20 cellular contexts compared by ENCODE assay signal in genomic region chr16:12225282-12225681, GRCh38.
DNase-seq lines count a peak whose midpoint lies in the region; ATAC-seq, FAIRE-seq and TF ChIP-seq lines count a peak whose summit lies in the region.
"Had no signal": no experiment of that assay in that cellular context is flagged by ENCODE, and none has a peak within 500 bp of the region (broad histone marks: within the 10 kb centered on the region; RNA-seq: fewer than 3 reads in every experiment).

No MANE protein-coding gene starts in this region.

- no peak for TF ChIP-seq RAD21 in GM12878 (IDR thresholded peaks at IDR 0.05; ENCODE audit: insufficient read depth, low read depth, low read length)

- H3K27ac Mint-ChIP-seq in memory B cell (peak overlapping the region; percentile 33), Calu3 (ENCODE audit: unreplicated experiment) (no peak overlapping the region)
- H3K27ac Mint-ChIP-seq in activated naive CD4-positive, alpha-beta T cell treated with anti-CD3 and anti-CD28 coated beads, Interleukin-2, amount 10 ng/mL, durations not matched to agents 7 days and 5 days = no peak overlapping the region
- H3K27ac Mint-ChIP-seq: GM23338, HFFc6 had no signal

- H3K9ac ChIP-seq in BLaER1 = no peak overlapping the region
- no peak overlapping the region for H3K9ac ChIP-seq in GM12878 (ENCODE audit: control insufficient read depth, insufficient read depth, low read length)
- H3K9ac ChIP-seq: BLaER1 treated with 17β-estradiol and CSF1 and Interleukin-3, amounts not matched to agents 10 nM and 100 nM; KMS-11 had no signal

- no peaks in the 10 kb centered on the region for H3K79me2 ChIP-seq in GM12878 (ENCODE audit: control insufficient read depth, insufficient read depth, low read length)

- H3K4me3 ChIP-seq in BLaER1 (no peak overlapping the region), GM12865 (ENCODE audit: low read depth, low read length) (no peak overlapping the region), GM12878 (no peak overlapping the region)
- H3K4me3 ChIP-seq: BLaER1 treated with 17β-estradiol and CSF1 and Interleukin-3, amounts not matched to agents 10 nM and 100 nM; GM23338 had no signal

- RAD21 ChIA-PET in GM12878 (lab: Charles Lee; ENCODE audit: unreplicated experiment) = no interaction called here

- H3K4me1 ChIP-seq in BLaER1 (peaks cover 48% of the 10 kb centered on the region), GM12878 (ENCODE audit: control insufficient read depth, insufficient read depth, low read length) (no peaks in the 10 kb centered on the region; the same call in 1 of the 2 replicates)

- intact Hi-C loops in GM12878 (cut with micrococcal nuclease; ENCODE audit: unreplicated experiment) (no loop called here), left ventricle myocardium superior (cut with micrococcal nuclease) (no loop called here), Calu3 (cut with micrococcal nuclease; ENCODE audit: unreplicated experiment) (no loop called here)

- no peak for FAIRE-seq in GM12878 (lab: Jason Lieb, UNC)
- FAIRE-seq: GM12892, GM18507, H54 had no signal

- no peak overlapping the region for H2AFZ ChIP-seq in GM12878 (ENCODE audit: control insufficient read depth, low read depth, low read length)
- H2AFZ ChIP-seq: GM23338 had no signal

- H3K36me3 Mint-ChIP-seq in memory B cell (peaks cover 15% of the 10 kb centered on the region), Calu3 (ENCODE audit: insufficient read depth, unreplicated experiment) (no peaks in the 10 kb centered on the region)
- H3K36me3 Mint-ChIP-seq in activated naive CD4-positive, alpha-beta T cell treated with anti-CD3 and anti-CD28 coated beads, Interleukin-2, amount 10 ng/mL, durations not matched to agents 7 days and 5 days = no peaks in the 10 kb centered on the region

- CTCF ChIA-PET in GM12878 (lab: Yijun Ruan, JAX) (interaction anchor here (0.6 to 0.9 kb wide), 2 partner anchors 67 to 182 kb away, joined by 3 read pairs; no protein-coding TSS in a partner anchor), Calu3 (lab: Charles Lee) (no interaction called here)
- CTCF ChIA-PET in activated naive CD4-positive, alpha-beta T cell treated with anti-CD3 and anti-CD28 coated beads, Interleukin-2, amount 10 ng/mL, durations not matched to agents 7 days and 5 days (lab: Charles Lee) = no interaction called here

- H3K9me3 Mint-ChIP-seq in memory B cell (no peaks in the 10 kb centered on the region), Calu3 (ENCODE audit: low read depth, unreplicated experiment) (no peaks in the 10 kb centered on the region)
- no peaks in the 10 kb centered on the region for H3K9me3 Mint-ChIP-seq in activated naive CD4-positive, alpha-beta T cell treated with anti-CD3 and anti-CD28 coated beads, Interleukin-2, amount 10 ng/mL, durations not matched to agents 7 days and 5 days
- H3K9me3 Mint-ChIP-seq: GM23338, HFFc6 had no signal

- H3K4me1 Mint-ChIP-seq in memory B cell (peaks cover 20% of the 10 kb centered on the region), Calu3 (ENCODE audit: low read depth, unreplicated experiment) (peaks cover 25% of the 10 kb centered on the region)
- peaks cover 4% of the 10 kb centered on the region for H3K4me1 Mint-ChIP-seq in activated naive CD4-positive, alpha-beta T cell treated with anti-CD3 and anti-CD28 coated beads, Interleukin-2, amount 10 ng/mL, durations not matched to agents 7 days and 5 days

- H3K27me3 ChIP-seq in BLaER1 (no peaks in the 10 kb centered on the region), GM12878 (replicated peaks in 1 of 2; ENCODE audit: control insufficient read depth in 2 of 2, insufficient read depth in 2 of 2, low read length in 1 of 2) (no peaks in the 10 kb centered on the region)
- H3K27me3 ChIP-seq: BLaER1 treated with 17β-estradiol and CSF1 and Interleukin-3, amounts not matched to agents 10 nM and 100 nM had no signal

- no peaks in the 10 kb centered on the region for H3K27me3 Mint-ChIP-seq in memory B cell
- H3K27me3 Mint-ChIP-seq in activated naive CD4-positive, alpha-beta T cell treated with anti-CD3 and anti-CD28 coated beads, Interleukin-2, amount 10 ng/mL, durations not matched to agents 7 days and 5 days = no peaks in the 10 kb centered on the region
- H3K27me3 Mint-ChIP-seq in Calu3 (ENCODE audit: unreplicated experiment) = no peaks in the 10 kb centered on the region

- H3K9me3 ChIP-seq in BLaER1 (no peaks in the 10 kb centered on the region), GM12878 (replicated peaks; ENCODE audit: control insufficient read depth, insufficient read depth, low read length) (no peaks in the 10 kb centered on the region)
- H3K9me3 ChIP-seq: BLaER1 treated with 17β-estradiol and CSF1 and Interleukin-3, amounts not matched to agents 10 nM and 100 nM had no signal

- TF ChIP-seq EP300 in GM12878 (IDR thresholded peaks at IDR 0.05; ENCODE audit: borderline replicate concordance in 1 of 2, control insufficient read depth in 1 of 2, low read depth in 2 of 2, low read length in 2 of 2) = no peak

- POLR2A ChIA-PET in GM12878 (lab: Charles Lee) = interaction anchor here (0.6 kb wide), 1 partner anchor 279 kb away, joined by 4 read pairs; no protein-coding TSS in a partner anchor

- SMC1A ChIA-PET in GM12878 (lab: Charles Lee; ENCODE audit: uncharacterized antibody, unreplicated experiment) = no interaction called here

- H3K27ac ChIP-seq in BLaER1 = no peak overlapping the region
- H3K27ac ChIP-seq in GM12878 (ENCODE audit: control insufficient read depth, insufficient read depth) = no peak overlapping the region
- H3K27ac ChIP-seq: BLaER1 treated with 17β-estradiol and CSF1 and Interleukin-3, amounts not matched to agents 10 nM and 100 nM; KMS-11 had no signal

- TF ChIP-seq POLR2A in GM12878 (IDR thresholded peaks at IDR 0.05; ENCODE audit: low read depth, low read length) = no peak

- peaks cover 18% of the 10 kb centered on the region; the same call in 1 of the 2 replicates for H3K36me3 ChIP-seq in BLaER1
- H3K36me3 ChIP-seq in GM12878 (ENCODE audit: control insufficient read depth in 2 of 2, insufficient read depth in 2 of 2, low read length in 1 of 2) = no peaks in the 10 kb centered on the region; a peak in 3 of 4 replicates

- TF ChIP-seq CTCF in GM12865 (IDR thresholded peaks at IDR 0.05; ENCODE audit: insufficient read depth, low read depth, low read length, missing control alignments) = no peak
- no peak for TF ChIP-seq CTCF in GM12878 (IDR thresholded peaks at IDR 0.05 in 2 of 3, conservative IDR thresholded peaks at IDR 0.05 in 1 of 3; ENCODE audit: control insufficient read depth in 2 of 3, extremely low read depth in 1 of 3, insufficient read depth in 1 of 3, low read depth in 3 of 3, low read length in 3 of 3)
- TF ChIP-seq CTCF in Calu3 (IDR thresholded peaks at IDR 0.05; ENCODE audit: unreplicated experiment) = no peak

- ATAC-seq in GM12878 = peak; percentile 57
- no peak for ATAC-seq in memory B cell (ENCODE audit: low read depth)
- no peak for ATAC-seq in left ventricle myocardium superior
- ATAC-seq: GM23338 had no signal

- DNase-seq in GM12865 (ENCODE audit: low read depth) (peak; percentile 9), GM12878 (ENCODE audit: low read depth, low spot score) (no peak), memory B cell (ENCODE audit: low spot score in 2 of 2) (no peak), left ventricle myocardium superior (no peak), NAMALWA (ENCODE audit: low spot score) (no peak), Calu3 (no peak)
- no peak for DNase-seq in activated naive CD4-positive, alpha-beta T cell treated with anti-CD3 and anti-CD28 coated beads, Interleukin-2, amount 10 ng/mL, durations not matched to agents 7 days and 5 days
- DNase-seq: 8988T, DMS 273 treated with DMSO at 0.1 percent for 48 hours, DMS53, DND-41, EL, HFFc6 had no signal

- H4K20me1 ChIP-seq in BLaER1 (no peaks in the 10 kb centered on the region), GM12878 (ENCODE audit: control insufficient read depth, insufficient read depth) (no peaks in the 10 kb centered on the region)

- H3K4me2 ChIP-seq in BLaER1 (peak overlapping the region; percentile 11; the same call in 1 of the 2 replicates), GM12878 (ENCODE audit: control insufficient read depth, insufficient read depth) (no peak overlapping the region)
- H3K4me2 ChIP-seq: GM23338, KMS-11 had no signal

- WGBS in GM12878 (ENCODE audit: insufficient coverage, insufficient replicate concordance, low lambda C conversion rate, missing lambda C conversion rate) = 44% methylated on average over 6 of the region's 7 CpGs

- in situ Hi-C loops in GM12878 (cut with MboI) = no loop called here

- no TSS peak for BruUV-seq in GM12878 (replicated peaks; lab: Mats Ljungman, UMichigan)
- BruUV-seq in Calu3 (replicated peaks; lab: Mats Ljungman, UMichigan) = no TSS peak

- H3K4me3 Mint-ChIP-seq in memory B cell (no peak overlapping the region), Calu3 (ENCODE audit: low read depth, unreplicated experiment) (no peak overlapping the region)
- H3K4me3 Mint-ChIP-seq in activated naive CD4-positive, alpha-beta T cell treated with anti-CD3 and anti-CD28 coated beads, Interleukin-2, amount 10 ng/mL, durations not matched to agents 7 days and 5 days = no peak overlapping the region
- H3K4me3 Mint-ChIP-seq: GM23338, HFFc6 had no signal

TF ChIP-seq in GM12878, 131 proteins besides CTCF, POLR2A, EP300 and RAD21 (continues in another document):
- TF ChIP-seq TCF12 (IDR thresholded peaks at IDR 0.05; ENCODE audit: low read depth, low read length) = no peak
- TF ChIP-seq EED (IDR thresholded peaks at IDR 0.05; ENCODE audit: low read depth) = 0 out of 2 replicates have a peak, but pooled peaks have one; percentile 34
- no peak for TF ChIP-seq EZH2 (IDR thresholded peaks at IDR 0.05; ENCODE audit: borderline replicate concordance, control insufficient read depth, low read depth, low read length)
- TF ChIP-seq CEBPB (IDR thresholded peaks at IDR 0.05; ENCODE audit: borderline replicate concordance in 1 of 2, low read depth in 2 of 2, low read length in 2 of 2) = no peak
- peak; percentile 72; the same call in 1 of the 2 replicates for TF ChIP-seq TCF7 (IDR thresholded peaks at IDR 0.05; ENCODE audit: borderline replicate concordance)
- TF ChIP-seq ATF3 (IDR thresholded peaks at IDR 0.05; ENCODE audit: borderline replicate concordance, extremely low read depth, low read depth, low read length) = no peak
- TF ChIP-seq CREM (IDR thresholded peaks at IDR 0.05; ENCODE audit: low read depth) = no peak
- TF ChIP-seq SMC3 (IDR thresholded peaks at IDR 0.05; ENCODE audit: borderline replicate concordance, low read length) = no peak
- TF ChIP-seq SP1 (IDR thresholded peaks at IDR 0.05; ENCODE audit: low read depth, low read length) = no peak
- no peak for TF ChIP-seq CHD4 (IDR thresholded peaks at IDR 0.05)
